ENCODE assay signal across 1 cellular context in genomic region chr9:108869092-108869725, GRCh38.
TF ChIP-seq lines count a peak whose summit lies in the region.

No MANE protein-coding gene starts in this region.

TF ChIP-seq in HCT116, 20 proteins besides CTCF, POLR2A, EP300 and RAD21 (continued from another document):
- TF ChIP-seq ZBTB33 (IDR thresholded peaks at IDR 0.05; ENCODE audit: extremely low read depth, insufficient replicate concordance, low read length) (no peak), ELF1 (IDR thresholded peaks at IDR 0.05; ENCODE audit: borderline replicate concordance, low read depth) (no peak)
